20 cellular contexts compared by ENCODE assay signal in genomic region chr1:189764391-189765320, GRCh38.
"Had no signal": no experiment of that assay in that cellular context is flagged by ENCODE, and none has a peak within 500 bp of the region (broad histone marks: within the 10 kb centered on the region; RNA-seq: fewer than 3 reads in every experiment).

No MANE protein-coding gene starts in this region.

- H3K9me3 ChIP-seq: ovary, prostate gland, upper lobe of left lung had no signal

- H3K36me3 Mint-ChIP-seq: activated naive CD4-positive, alpha-beta T cell treated with anti-CD3 and anti-CD28 coated beads, Interleukin-2, amount 50 U/mL, for 24 hours; brain; mesothelial cell of epicardium had no signal

- H3K4me3 Mint-ChIP-seq: activated naive CD4-positive, alpha-beta T cell treated with anti-CD3 and anti-CD28 coated beads, Interleukin-2, amount 50 U/mL, for 24 hours; brain; dendritic cell treated with granulocyte-macrophage colony-stimulating factor and Interleukin-4, amounts not matched to agents 40 ng/mL and 50 ng/mL, for 4 days; mesothelial cell of epicardium; natural killer cell had no signal

- H3K4me1 ChIP-seq: left ventricle myocardium inferior, prostate gland, upper lobe of left lung had no signal

- H3K36me3 ChIP-seq: left ventricle myocardium inferior, ovary, prostate gland, upper lobe of left lung had no signal

- H3K27ac Mint-ChIP-seq: activated naive CD4-positive, alpha-beta T cell treated with anti-CD3 and anti-CD28 coated beads, Interleukin-2, amount 50 U/mL, for 24 hours; brain; dendritic cell treated with granulocyte-macrophage colony-stimulating factor and Interleukin-4, amounts not matched to agents 40 ng/mL and 50 ng/mL, for 4 days; mesothelial cell of epicardium; natural killer cell had no signal

- H3K4me3 ChIP-seq: left ventricle myocardium inferior, ovary, prostate gland, upper lobe of left lung had no signal

- H3K27ac ChIP-seq: left ventricle myocardium inferior, ovary, prostate gland, upper lobe of left lung had no signal

- DNase-seq: activated gamma-delta T cell treated with Interleukin-2 at 50 U/mL for 16 hours; activated T-cell treated with anti-CD3 and anti-CD28 coated beads, Interleukin-2, amount 50 U/mL, for 1 hour; aorta; effector CD4-positive, alpha-beta T cell; erythroblast; foreskin fibroblast; kidney glomerular epithelial cell; left ventricle myocardium inferior; mammary epithelial cell; natural killer cell; ovary; stimulated activated CD4-positive, alpha-beta T cell treated with anti-CD3 and anti-CD28 coated beads, Interleukin-2, amount 100 ng/mL, for 48 hours; stimulated activated naive CD4-positive, alpha-beta T cell treated with Interleukin-2 at 50 U/mL for 16 hours; T-helper 9 cell; upper lobe of left lung had no signal

- H3K4me1 Mint-ChIP-seq: activated naive CD4-positive, alpha-beta T cell treated with anti-CD3 and anti-CD28 coated beads, Interleukin-2, amount 50 U/mL, for 24 hours; brain; mesothelial cell of epicardium; natural killer cell had no signal

- ATAC-seq: natural killer cell had no signal

- H3K9me3 Mint-ChIP-seq: brain, mesothelial cell of epicardium had no signal

- H3K27me3 Mint-ChIP-seq: activated naive CD4-positive, alpha-beta T cell treated with anti-CD3 and anti-CD28 coated beads, Interleukin-2, amount 50 U/mL, for 24 hours; dendritic cell treated with granulocyte-macrophage colony-stimulating factor and Interleukin-4, amounts not matched to agents 40 ng/mL and 50 ng/mL, for 4 days had no signal

- H3K27me3 ChIP-seq: ovary, upper lobe of left lung had no signal
